9 cellular contexts compared by ENCODE assay signal in genomic region chr2:98086491-98087446, GRCh38. TPM values are rescaled to one million over a fixed set of nuclear protein-coding genes. Genes with fewer than 3 reads are reported as not detected.
A peak's percentile ranks its signal among the peaks of the same experiment; 100 is the strongest.
DNase-seq lines count a peak whose midpoint lies in the region; ATAC-seq and TF ChIP-seq lines count a peak whose summit lies in the region.
"Had no signal": no experiment of that assay in that cellular context is flagged by ENCODE, and none has a peak within 500 bp of the region (broad histone marks: within the 10 kb centered on the region; RNA-seq: fewer than 3 reads in every experiment).

A gene with protein sequence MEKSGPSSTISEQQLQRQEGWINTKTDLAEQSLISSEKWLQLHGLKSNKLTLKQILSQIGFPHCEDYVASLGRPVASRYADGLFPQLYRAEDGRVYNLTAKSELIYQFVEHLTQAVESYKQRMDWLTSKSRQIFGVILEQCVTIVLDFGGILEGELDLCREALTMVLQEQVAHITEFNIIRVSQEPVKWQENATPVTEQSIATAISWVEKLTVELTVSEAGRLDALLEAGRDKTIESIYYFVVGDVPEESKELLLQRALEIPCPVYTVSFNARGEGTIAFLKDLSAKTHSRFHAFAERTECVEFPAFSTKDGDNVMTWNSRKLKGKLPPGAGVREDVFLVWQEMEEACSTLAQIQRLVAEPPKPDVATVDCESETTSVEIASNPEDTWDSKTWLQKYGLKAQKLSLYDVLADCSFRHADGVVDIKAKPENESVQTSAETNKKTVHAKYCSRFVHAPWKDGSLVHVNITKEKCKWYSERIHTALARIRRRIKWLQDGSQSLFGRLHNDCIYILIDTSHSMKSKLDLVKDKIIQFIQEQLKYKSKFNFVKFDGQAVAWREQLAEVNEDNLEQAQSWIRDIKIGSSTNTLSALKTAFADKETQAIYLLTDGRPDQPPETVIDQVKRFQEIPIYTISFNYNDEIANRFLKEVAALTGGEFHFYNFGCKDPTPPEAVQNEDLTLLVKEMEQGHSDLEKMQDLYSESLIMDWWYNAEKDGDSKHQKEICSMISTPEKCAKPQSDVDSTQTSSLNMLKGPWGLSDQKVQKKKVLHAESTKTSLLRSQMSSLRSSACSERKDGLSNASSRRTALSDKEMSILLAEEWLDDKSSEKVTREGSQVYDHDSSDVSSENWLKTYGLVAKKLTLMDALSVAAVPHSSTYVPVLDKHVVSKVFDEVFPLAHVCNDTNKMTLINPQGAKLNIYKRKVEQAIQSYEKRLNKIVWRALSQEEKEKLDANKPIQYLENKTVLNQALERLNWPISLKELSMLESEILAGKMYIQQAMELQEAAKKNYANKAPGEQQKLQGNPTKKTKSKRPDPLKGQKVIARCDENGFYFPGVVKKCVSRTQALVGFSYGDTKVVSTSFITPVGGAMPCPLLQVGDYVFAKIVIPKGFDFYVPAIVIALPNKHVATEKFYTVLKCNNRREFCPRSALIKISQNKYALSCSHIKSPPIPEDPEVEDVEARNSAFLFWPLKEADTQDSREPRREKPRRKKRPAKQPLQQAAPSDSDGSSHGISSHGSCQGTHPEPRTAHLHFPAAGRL (N-terminal part only) (plus strand): TSS chr2:98087167. CDS start chr2:98093093, 5,926 bp downstream.

- peak within 1 kb of the TSS; percentile 62 for H3K4me3 Mint-ChIP-seq in natural killer cell
- peak within 1 kb of the TSS; percentile 89 for H3K4me3 Mint-ChIP-seq in type B pancreatic cell

- no peak for TF ChIP-seq CTCF in natural killer cell (IDR thresholded peaks at IDR 0.05)
- no peak for TF ChIP-seq CTCF in type B pancreatic cell (conservative IDR thresholded peaks at IDR 0.05)

- H3K9me3 Mint-ChIP-seq in natural killer cell (no peaks in the 10 kb centered on the region), type B pancreatic cell (no peaks in the 10 kb centered on the region)

- ATAC-seq in HG02678 (IDR thresholded peaks at IDR 0.05; ENCODE audit: unreplicated experiment) (peak; percentile 88), natural killer cell (peak; percentile 38 to 76 (median 65))

- intact Hi-C loops in natural killer cell (cut with micrococcal nuclease): no loop called here

- peak; percentile 22 to 42 for DNase-seq in activated CD4-positive, alpha-beta T cell treated with anti-CD3 and anti-CD28 coated beads for 24 hours (ENCODE audit: low read depth in 2 of 2)
- DNase-seq in activated CD4-positive, alpha-beta T cell treated with anti-CD3 and anti-CD28 coated beads, Interleukin-2, amount 50 U/mL, for 4 hours: no peak
- DNase-seq in NCI-H1930 (lab: John Stamatoyannopoulos, UW): peak; percentile 52 to 62
- peak in 2 of 3 experiments; percentile 24 to 31 for DNase-seq in activated CD8-positive, alpha-beta memory T cell treated with anti-CD3 and anti-CD28 coated beads for 48 hours (ENCODE audit: low read depth in 2 of 3, low spot score in 2 of 3)
- DNase-seq in fibroblast of peridontal ligament (ENCODE audit: extremely low read depth): peak; percentile 10
- DNase-seq in natural killer cell: peak; percentile 18
- DNase-seq in type B pancreatic cell (ENCODE audit: extremely low spot score, unreplicated experiment): peak; percentile 86

- H3K4me1 Mint-ChIP-seq in natural killer cell: peaks cover 20 to 21% of the 10 kb centered on the region in 2 donors
- H3K4me1 Mint-ChIP-seq in type B pancreatic cell (ENCODE audit: unreplicated experiment): peaks cover 17% of the 10 kb centered on the region

- H3K27ac Mint-ChIP-seq in natural killer cell (no peak within 1 kb of the TSS), type B pancreatic cell (peak within 1 kb of the TSS; percentile 81)

- H3K27me3 Mint-ChIP-seq in natural killer cell (ENCODE audit: low read depth in 2 of 2) (peaks cover 39 to 55% of the 10 kb centered on the region in 2 donors), type B pancreatic cell (peaks cover 58% of the 10 kb centered on the region)

- H3K36me3 Mint-ChIP-seq in natural killer cell: no peaks in the 10 kb centered on the region
- H3K36me3 Mint-ChIP-seq in type B pancreatic cell: no peaks in the 10 kb centered on the region

RNA-seq across cellular contexts. Expression of the gene that starts here (rescaled TPM):
- total RNA-seq in natural killer cell (not detected), type B pancreatic cell (ENCODE audit: low replicate concordance) (0.38 and 4.1 TPM in 2 replicates)
- total RNA-seq: renal cortical epithelial cell had no signal

Comparison
In these comparisons a context has a peak if more than half of its experiments do, and no peak if none do; other contexts are left out.
1. DNase-seq: peak in activated CD4-positive, alpha-beta T cell treated with anti-CD3 and anti-CD28 coated beads for 24 hours (2 of 2), NCI-H1930 (2 of 2), activated CD8-positive, alpha-beta memory T cell treated with anti-CD3 and anti-CD28 coated beads for 48 hours (2 of 3), fibroblast of peridontal ligament (single experiment) and type B pancreatic cell (single experiment); none in activated CD4-positive, alpha-beta T cell treated with anti-CD3 and anti-CD28 coated beads, Interleukin-2, amount 50 U/mL, for 4 hours (0 of 2).
2. Peak in DNase-seq and ATAC-seq in natural killer cell; RNA of the gene not detected or under 1 TPM.